13 cellular contexts compared by ENCODE assay signal in the genomic region with DNA sequence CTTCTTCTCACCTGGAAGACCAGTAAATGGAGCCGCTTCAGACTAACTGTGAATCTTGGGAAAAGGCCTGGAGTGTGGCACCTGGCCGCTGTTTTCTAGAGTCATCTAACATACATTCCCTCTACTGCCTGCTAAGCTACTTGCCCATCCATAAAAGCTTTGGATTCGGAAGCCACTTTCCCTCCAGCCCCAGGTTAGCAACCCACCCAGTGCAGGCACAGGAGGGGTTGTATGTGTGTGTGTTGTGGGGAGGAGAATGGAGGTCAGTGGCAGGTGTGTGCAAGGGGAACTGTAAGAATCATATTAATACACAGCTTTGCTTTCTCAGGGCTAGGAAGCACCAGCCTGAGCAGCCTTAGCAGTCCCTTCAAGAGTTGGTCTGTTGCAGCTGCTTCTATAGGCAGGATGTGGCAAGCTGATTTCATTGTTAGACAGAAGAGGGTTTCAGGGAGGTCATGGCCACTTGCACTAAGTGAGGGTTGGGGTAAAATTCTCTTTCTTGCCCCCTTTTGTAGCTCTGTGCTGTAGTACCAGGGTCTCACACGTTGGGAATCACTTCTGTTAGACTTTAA. TPM values are rescaled to one million over a fixed set of nuclear protein-coding genes. Genes with fewer than 3 reads are reported as not detected.
A peak's percentile ranks its signal among the peaks of the same experiment; 100 is the strongest.
DNase-seq lines count a peak whose midpoint lies in the region; ATAC-seq and TF ChIP-seq lines count a peak whose summit lies in the region.
"Had no signal": no experiment of that assay in that cellular context is flagged by ENCODE, and none has a peak within 500 bp of the region (broad histone marks: within the 10 kb centered on the region; RNA-seq: fewer than 3 reads in every experiment).

No MANE protein-coding gene starts in this region.

- TF ChIP-seq CTCF in RWPE1 (conservative IDR thresholded peaks at IDR 0.05; ENCODE audit: low read depth) = no peak
- TF ChIP-seq CTCF in gastroesophageal sphincter (IDR thresholded peaks at IDR 0.05) = no peak

- H3K9me3 Mint-ChIP-seq in activated CD8-positive, alpha-beta T cell treated with anti-CD3 and anti-CD28 coated beads, Interleukin-2, amount 10 ng/mL, durations not matched to agents 7 days and 5 days (ENCODE audit: insufficient read depth) = no peaks in the 10 kb centered on the region

- intact Hi-C loops in Right ventricle myocardium superior (cut with DNase I) = no loop called here

- H3K27me3 Mint-ChIP-seq in activated CD8-positive, alpha-beta T cell treated with anti-CD3 and anti-CD28 coated beads, Interleukin-2, amount 10 ng/mL, durations not matched to agents 7 days and 5 days (ENCODE audit: low read depth) = no peaks in the 10 kb centered on the region
- H3K27me3 Mint-ChIP-seq: stimulated activated naive B cell treated with anti-CD40 and anti-IgM and Interleukin-4, amounts not matched to agents 10 μg/mL and 1 μg/mL and 100 μg/mL, for 72 hours had no signal

- no peak overlapping the region for H3K4me3 Mint-ChIP-seq in activated CD8-positive, alpha-beta T cell treated with anti-CD3 and anti-CD28 coated beads, Interleukin-2, amount 10 ng/mL, durations not matched to agents 7 days and 5 days
- H3K4me3 Mint-ChIP-seq: stimulated activated naive B cell treated with anti-CD40 and anti-IgM and Interleukin-4, amounts not matched to agents 10 μg/mL and 1 μg/mL and 100 μg/mL, for 72 hours had no signal

- POLR2A ChIA-PET in activated CD8-positive, alpha-beta T cell treated with anti-CD3 and anti-CD28 coated beads, Interleukin-2, amount 10 ng/mL, durations not matched to agents 7 days and 5 days (lab: Charles Lee) = interaction anchor here (1.3 to 1.5 kb wide), 2 partner anchors 9 to 10 kb away, joined by 3 to 25 read pairs; a partner anchor contains a TSS
- POLR2A ChIA-PET in RWPE1 (lab: Yijun Ruan, JAX; ENCODE audit: low non-redundant PET) = no interaction called here

- H3K4me1 Mint-ChIP-seq in activated CD8-positive, alpha-beta T cell treated with anti-CD3 and anti-CD28 coated beads, Interleukin-2, amount 10 ng/mL, durations not matched to agents 7 days and 5 days (ENCODE audit: low read depth) = peaks cover 28% of the 10 kb centered on the region

- no peak for TF ChIP-seq EP300 in gastroesophageal sphincter (IDR thresholded peaks at IDR 0.05)

- no peaks in the 10 kb centered on the region for H3K9me3 ChIP-seq in gastroesophageal sphincter

- peak; percentile 68 for ATAC-seq in GM18517 (IDR thresholded peaks at IDR 0.05; ENCODE audit: unreplicated experiment)
- peak; percentile 79 for ATAC-seq in GM21381 (IDR thresholded peaks at IDR 0.05; ENCODE audit: unreplicated experiment)
- peak; percentile 70 for ATAC-seq in HG03066 (IDR thresholded peaks at IDR 0.05; ENCODE audit: low read depth, unreplicated experiment)
- peak; percentile 86 for ATAC-seq in activated CD8-positive, alpha-beta T cell treated with anti-CD3 and anti-CD28 coated beads, Interleukin-2, amount 10 ng/mL, durations not matched to agents 7 days and 5 days
- no peak for ATAC-seq in Right ventricle myocardium superior (ENCODE audit: poor library complexity)
- ATAC-seq in gastroesophageal sphincter = no peak

- peaks cover 0 to 46% of the 10 kb centered on the region in 2 donors for H3K36me3 ChIP-seq in gastroesophageal sphincter

- H3K4me3 ChIP-seq in gastroesophageal sphincter = no peak overlapping the region

- H3K27ac Mint-ChIP-seq in activated CD8-positive, alpha-beta T cell treated with anti-CD3 and anti-CD28 coated beads, Interleukin-2, amount 10 ng/mL, durations not matched to agents 7 days and 5 days = peak overlapping the region; percentile 68
- H3K27ac Mint-ChIP-seq: stimulated activated naive B cell treated with anti-CD40 and anti-IgM and Interleukin-4, amounts not matched to agents 10 μg/mL and 1 μg/mL and 100 μg/mL, for 72 hours had no signal

- DNase-seq in activated CD8-positive, alpha-beta T cell treated with anti-CD3 and anti-CD28 coated beads, Interleukin-2, amount 10 ng/mL, durations not matched to agents 7 days and 5 days = peak; percentile 47
- DNase-seq in RWPE1 (ENCODE audit: low spot score) = no peak
- no peak for DNase-seq in Right ventricle myocardium superior
- DNase-seq in RKO (ENCODE audit: low spot score) = no peak
- DNase-seq: Calu3; glutamatergic neuron; stimulated activated naive B cell treated with anti-CD40 and anti-IgM and Interleukin-4, amounts not matched to agents 10 μg/mL and 1 μg/mL and 100 μg/mL, for 72 hours had no signal

- peaks cover 58% of the 10 kb centered on the region for H3K36me3 Mint-ChIP-seq in activated CD8-positive, alpha-beta T cell treated with anti-CD3 and anti-CD28 coated beads, Interleukin-2, amount 10 ng/mL, durations not matched to agents 7 days and 5 days (ENCODE audit: low read depth)

- 86 to 100% methylated on average over 1 to 4 of the region's 4 CpGs for WGBS in gastroesophageal sphincter (ENCODE audit: low coverage in 1 of 2), 2 donors

- peaks cover 0 to 8% (median 0%) of the 10 kb centered on the region in 3 donors for H3K4me1 ChIP-seq in gastroesophageal sphincter

- H3K27me3 ChIP-seq in gastroesophageal sphincter = no peaks in the 10 kb centered on the region

- TF ChIP-seq POLR2A in gastroesophageal sphincter (IDR thresholded peaks at IDR 0.05) = no peak

- H3K27ac ChIP-seq in RWPE1 = no peak overlapping the region
- no peak overlapping the region for H3K27ac ChIP-seq in gastroesophageal sphincter

- CTCF ChIA-PET in activated CD8-positive, alpha-beta T cell treated with anti-CD3 and anti-CD28 coated beads, Interleukin-2, amount 10 ng/mL, durations not matched to agents 7 days and 5 days (lab: Charles Lee) = interaction anchor here (0.7 to 1.9 kb wide), 9 partner anchors 10 to 69 kb away, joined by 3 to 17 read pairs (median 4); a partner anchor contains a TSS
- CTCF ChIA-PET in RWPE1 (lab: Yijun Ruan, JAX) = no interaction called here

RNA-seq across cellular contexts. Expression of a gene that starts 8.9 kb away (rescaled TPM):
- 10 to 100 TPM; 14.1 TPM for total RNA-seq in activated CD8-positive, alpha-beta T cell treated with anti-CD3 and anti-CD28 coated beads, Interleukin-2, amount 10 ng/mL, durations not matched to agents 7 days and 5 days
- total RNA-seq in Right ventricle myocardium superior (4.0 TPM), gastroesophageal sphincter (10 to 100 TPM in 2 of 4 donors, 1 to 10 TPM in 2; 4.7 to 12.8 (median 9.2) TPM)

RNA-seq across cellular contexts. Expression of a gene that starts 9.1 kb away (rescaled TPM):
- total RNA-seq in activated CD8-positive, alpha-beta T cell treated with anti-CD3 and anti-CD28 coated beads, Interleukin-2, amount 10 ng/mL, durations not matched to agents 7 days and 5 days = 1 to 10 TPM; 6.4 to 8.1 TPM
- total RNA-seq in Right ventricle myocardium superior (2.7 TPM), gastroesophageal sphincter (1 to 10 TPM; 5.2 to 9.6 (median 7.5) TPM)

RNA-seq across cellular contexts. Expression of a gene that starts 43.4 kb away (rescaled TPM):
- not detected for total RNA-seq in activated CD8-positive, alpha-beta T cell treated with anti-CD3 and anti-CD28 coated beads, Interleukin-2, amount 10 ng/mL, durations not matched to agents 7 days and 5 days
- total RNA-seq in Right ventricle myocardium superior (not detected), gastroesophageal sphincter (under 1 TPM in 1 of 4 donors, not detected in 3; 0.74 TPM)
- total RNA-seq: H1, skeletal muscle tissue had no signal

Comparison
In these comparisons a context has a peak if more than half of its experiments do, and no peak if none do; other contexts are left out.
1. ATAC-seq: peak in GM18517 (single experiment), GM21381 (single experiment), HG03066 (single experiment) and activated CD8-positive, alpha-beta T cell treated with anti-CD3 and anti-CD28 coated beads, Interleukin-2, amount 10 ng/mL, durations not matched to agents 7 days and 5 days (single experiment); none in Right ventricle myocardium superior (single experiment) and gastroesophageal sphincter (single experiment).